Comparison of ENCODE assay signal across 2 cellular contexts in the genomic region with DNA sequence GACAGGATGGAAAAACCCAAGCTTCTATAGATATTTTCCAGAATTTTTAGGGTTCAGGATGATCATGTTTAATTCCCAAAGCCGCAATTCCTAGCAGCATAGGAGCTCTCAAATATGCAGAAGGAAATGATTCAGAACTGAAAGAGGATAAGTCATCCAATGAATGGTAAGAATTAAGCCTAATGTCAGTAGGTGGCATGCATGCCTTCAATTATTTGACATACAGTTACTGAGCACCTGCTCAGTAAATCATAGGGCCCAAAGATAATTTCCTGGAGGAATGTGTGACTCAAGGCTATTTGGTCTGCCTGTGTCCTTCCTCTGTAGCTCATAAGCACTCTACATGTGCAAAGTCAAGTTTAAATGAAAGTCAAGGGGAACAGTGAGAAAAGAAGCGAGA.
TF ChIP-seq lines count a peak whose summit lies in the region.

No MANE protein-coding gene starts in this region.

TF ChIP-seq in IMR-90, 13 proteins besides CTCF, POLR2A, EP300 and RAD21 (continued from another document):
- 0 out of 2 replicates have a peak, but pooled peaks have one; percentile 29 for TF ChIP-seq BHLHE40 (IDR thresholded peaks at IDR 0.05; ENCODE audit: low read depth, low read length)

TF ChIP-seq in GM23338, 12 proteins besides CTCF, POLR2A, EP300 and RAD21 (continued from another document):
- TF ChIP-seq, protein P1, sequence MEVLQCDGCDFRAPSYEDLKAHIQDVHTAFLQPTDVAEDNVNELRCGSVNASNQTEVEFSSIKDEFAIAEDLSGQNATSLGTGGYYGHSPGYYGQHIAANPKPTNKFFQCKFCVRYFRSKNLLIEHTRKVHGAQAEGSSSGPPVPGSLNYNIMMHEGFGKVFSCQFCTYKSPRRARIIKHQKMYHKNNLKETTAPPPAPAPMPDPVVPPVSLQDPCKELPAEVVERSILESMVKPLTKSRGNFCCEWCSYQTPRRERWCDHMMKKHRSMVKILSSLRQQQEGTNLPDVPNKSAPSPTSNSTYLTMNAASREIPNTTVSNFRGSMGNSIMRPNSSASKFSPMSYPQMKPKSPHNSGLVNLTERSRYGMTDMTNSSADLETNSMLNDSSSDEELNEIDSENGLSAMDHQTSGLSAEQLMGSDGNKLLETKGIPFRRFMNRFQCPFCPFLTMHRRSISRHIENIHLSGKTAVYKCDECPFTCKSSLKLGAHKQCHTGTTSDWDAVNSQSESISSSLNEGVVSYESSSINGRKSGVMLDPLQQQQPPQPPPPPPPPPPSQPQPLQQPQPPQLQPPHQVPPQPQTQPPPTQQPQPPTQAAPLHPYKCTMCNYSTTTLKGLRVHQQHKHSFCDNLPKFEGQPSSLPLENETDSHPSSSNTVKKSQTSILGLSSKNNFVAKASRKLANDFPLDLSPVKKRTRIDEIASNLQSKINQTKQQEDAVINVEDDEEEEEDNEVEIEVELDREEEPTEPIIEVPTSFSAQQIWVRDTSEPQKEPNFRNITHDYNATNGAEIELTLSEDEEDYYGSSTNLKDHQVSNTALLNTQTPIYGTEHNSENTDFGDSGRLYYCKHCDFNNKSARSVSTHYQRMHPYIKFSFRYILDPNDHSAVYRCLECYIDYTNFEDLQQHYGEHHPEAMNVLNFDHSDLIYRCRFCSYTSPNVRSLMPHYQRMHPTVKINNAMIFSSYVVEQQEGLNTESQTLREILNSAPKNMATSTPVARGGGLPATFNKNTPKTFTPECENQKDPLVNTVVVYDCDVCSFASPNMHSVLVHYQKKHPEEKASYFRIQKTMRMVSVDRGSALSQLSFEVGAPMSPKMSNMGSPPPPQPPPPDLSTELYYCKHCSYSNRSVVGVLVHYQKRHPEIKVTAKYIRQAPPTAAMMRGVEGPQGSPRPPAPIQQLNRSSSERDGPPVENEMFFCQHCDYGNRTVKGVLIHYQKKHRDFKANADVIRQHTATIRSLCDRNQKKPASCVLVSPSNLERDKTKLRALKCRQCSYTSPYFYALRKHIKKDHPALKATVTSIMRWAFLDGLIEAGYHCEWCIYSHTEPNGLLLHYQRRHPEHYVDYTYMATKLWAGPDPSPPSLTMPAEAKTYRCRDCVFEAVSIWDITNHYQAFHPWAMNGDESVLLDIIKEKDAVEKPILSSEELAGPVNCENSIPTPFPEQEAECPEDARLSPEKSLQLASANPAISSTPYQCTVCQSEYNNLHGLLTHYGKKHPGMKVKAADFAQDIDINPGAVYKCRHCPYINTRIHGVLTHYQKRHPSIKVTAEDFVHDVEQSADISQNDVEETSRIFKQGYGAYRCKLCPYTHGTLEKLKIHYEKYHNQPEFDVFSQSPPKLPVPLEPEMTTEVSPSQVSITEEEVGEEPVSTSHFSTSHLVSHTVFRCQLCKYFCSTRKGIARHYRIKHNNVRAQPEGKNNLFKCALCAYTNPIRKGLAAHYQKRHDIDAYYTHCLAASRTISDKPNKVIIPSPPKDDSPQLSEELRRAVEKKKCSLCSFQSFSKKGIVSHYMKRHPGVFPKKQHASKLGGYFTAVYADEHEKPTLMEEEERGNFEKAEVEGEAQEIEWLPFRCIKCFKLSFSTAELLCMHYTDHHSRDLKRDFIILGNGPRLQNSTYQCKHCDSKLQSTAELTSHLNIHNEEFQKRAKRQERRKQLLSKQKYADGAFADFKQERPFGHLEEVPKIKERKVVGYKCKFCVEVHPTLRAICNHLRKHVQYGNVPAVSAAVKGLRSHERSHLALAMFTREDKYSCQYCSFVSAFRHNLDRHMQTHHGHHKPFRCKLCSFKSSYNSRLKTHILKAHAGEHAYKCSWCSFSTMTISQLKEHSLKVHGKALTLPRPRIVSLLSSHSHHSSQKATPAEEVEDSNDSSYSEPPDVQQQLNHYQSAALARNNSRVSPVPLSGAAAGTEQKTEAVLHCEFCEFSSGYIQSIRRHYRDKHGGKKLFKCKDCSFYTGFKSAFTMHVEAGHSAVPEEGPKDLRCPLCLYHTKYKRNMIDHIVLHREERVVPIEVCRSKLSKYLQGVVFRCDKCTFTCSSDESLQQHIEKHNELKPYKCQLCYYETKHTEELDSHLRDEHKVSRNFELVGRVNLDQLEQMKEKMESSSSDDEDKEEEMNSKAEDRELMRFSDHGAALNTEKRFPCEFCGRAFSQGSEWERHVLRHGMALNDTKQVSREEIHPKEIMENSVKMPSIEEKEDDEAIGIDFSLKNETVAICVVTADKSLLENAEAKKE (CRISPR knock-in tag; IDR thresholded peaks at IDR 0.05): no peak
- TF ChIP-seq ETS1 (IDR thresholded peaks at IDR 0.05) (no peak), CREB1 (CRISPR knock-in tag; IDR thresholded peaks at IDR 0.05; ENCODE audit: low read depth) (no peak), STAT1 (IDR thresholded peaks at IDR 0.05; ENCODE audit: unreplicated experiment) (no peak), EZH2phosphoT487 (IDR thresholded peaks at IDR 0.05; ENCODE audit: unreplicated experiment) (no peak), ZNF114 (CRISPR knock-in tag; IDR thresholded peaks at IDR 0.05) (no peak), JUNB (IDR thresholded peaks at IDR 0.05; ENCODE audit: unreplicated experiment) (no peak)
- TF ChIP-seq, protein P2, sequence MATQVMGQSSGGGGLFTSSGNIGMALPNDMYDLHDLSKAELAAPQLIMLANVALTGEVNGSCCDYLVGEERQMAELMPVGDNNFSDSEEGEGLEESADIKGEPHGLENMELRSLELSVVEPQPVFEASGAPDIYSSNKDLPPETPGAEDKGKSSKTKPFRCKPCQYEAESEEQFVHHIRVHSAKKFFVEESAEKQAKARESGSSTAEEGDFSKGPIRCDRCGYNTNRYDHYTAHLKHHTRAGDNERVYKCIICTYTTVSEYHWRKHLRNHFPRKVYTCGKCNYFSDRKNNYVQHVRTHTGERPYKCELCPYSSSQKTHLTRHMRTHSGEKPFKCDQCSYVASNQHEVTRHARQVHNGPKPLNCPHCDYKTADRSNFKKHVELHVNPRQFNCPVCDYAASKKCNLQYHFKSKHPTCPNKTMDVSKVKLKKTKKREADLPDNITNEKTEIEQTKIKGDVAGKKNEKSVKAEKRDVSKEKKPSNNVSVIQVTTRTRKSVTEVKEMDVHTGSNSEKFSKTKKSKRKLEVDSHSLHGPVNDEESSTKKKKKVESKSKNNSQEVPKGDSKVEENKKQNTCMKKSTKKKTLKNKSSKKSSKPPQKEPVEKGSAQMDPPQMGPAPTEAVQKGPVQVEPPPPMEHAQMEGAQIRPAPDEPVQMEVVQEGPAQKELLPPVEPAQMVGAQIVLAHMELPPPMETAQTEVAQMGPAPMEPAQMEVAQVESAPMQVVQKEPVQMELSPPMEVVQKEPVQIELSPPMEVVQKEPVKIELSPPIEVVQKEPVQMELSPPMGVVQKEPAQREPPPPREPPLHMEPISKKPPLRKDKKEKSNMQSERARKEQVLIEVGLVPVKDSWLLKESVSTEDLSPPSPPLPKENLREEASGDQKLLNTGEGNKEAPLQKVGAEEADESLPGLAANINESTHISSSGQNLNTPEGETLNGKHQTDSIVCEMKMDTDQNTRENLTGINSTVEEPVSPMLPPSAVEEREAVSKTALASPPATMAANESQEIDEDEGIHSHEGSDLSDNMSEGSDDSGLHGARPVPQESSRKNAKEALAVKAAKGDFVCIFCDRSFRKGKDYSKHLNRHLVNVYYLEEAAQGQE (IDR thresholded peaks at IDR 0.05; ENCODE audit: unreplicated experiment): no peak
